In the genomic region with DNA sequence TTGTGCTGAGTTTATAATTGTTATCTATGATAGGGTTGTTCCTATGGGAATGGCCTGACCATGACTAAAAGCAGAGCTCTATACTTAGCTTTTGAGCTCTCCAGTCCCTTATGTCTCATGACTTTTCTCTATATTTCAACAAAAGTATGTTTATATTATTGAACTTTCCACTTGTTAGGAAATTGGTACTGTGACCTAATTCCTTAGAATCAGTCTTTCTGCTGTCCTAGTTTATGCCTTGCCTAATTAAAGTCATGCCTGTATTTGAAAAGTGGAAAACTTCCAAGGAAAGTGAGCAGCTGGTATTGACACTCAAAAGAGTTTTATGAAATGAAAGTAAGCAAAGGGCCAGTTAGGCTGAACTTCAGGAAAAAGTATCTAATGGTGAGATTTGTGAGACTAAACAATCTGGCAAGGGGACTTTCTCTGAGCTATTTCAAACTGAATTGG, we compare ENCODE assay signal across 20 cellular contexts.
DNase-seq lines count a peak whose midpoint lies in the region; ATAC-seq, FAIRE-seq and TF ChIP-seq lines count a peak whose summit lies in the region.
"Had no signal": no experiment of that assay in that cellular context is flagged by ENCODE, and none has a peak within 500 bp of the region (broad histone marks: within the 10 kb centered on the region; RNA-seq: fewer than 3 reads in every experiment).

No MANE protein-coding gene starts in this region.

- H3K27ac Mint-ChIP-seq in mesothelial cell of epicardium: peak overlapping the region; percentile 61
- H3K27ac Mint-ChIP-seq: activated naive CD4-positive, alpha-beta T cell treated with anti-CD3 and anti-CD28 coated beads, Interleukin-2, amount 50 U/mL, for 24 hours; CD4-positive, alpha-beta T cell had no signal

- no peak overlapping the region for H2BK5ac ChIP-seq in IMR-90 (ENCODE audit: low read depth, low read length, poor library complexity, severe bottlenecking)

- no peak overlapping the region for H2BK15ac ChIP-seq in IMR-90 (ENCODE audit: low read depth, low read length)

- no peak overlapping the region for H3K4me3 Mint-ChIP-seq in mesothelial cell of epicardium
- H3K4me3 Mint-ChIP-seq: activated naive CD4-positive, alpha-beta T cell treated with anti-CD3 and anti-CD28 coated beads, Interleukin-2, amount 50 U/mL, for 24 hours; CD4-positive, alpha-beta T cell had no signal

- H3K79me1 ChIP-seq in IMR-90 (ENCODE audit: low read depth in 1 of 2, low read length in 2 of 2): no peaks in the 10 kb centered on the region

- H3K4me1 ChIP-seq in A549 (peaks cover 38% of the 10 kb centered on the region), IMR-90 (ENCODE audit: control insufficient read depth, insufficient read depth, low read length) (no peaks in the 10 kb centered on the region; the same call in 1 of the 2 replicates)
- H3K4me1 ChIP-seq: vagina had no signal

- H3K27ac ChIP-seq in A549 (peak overlapping the region in 1 of 2 experiments; percentile 31; a peak in 2 of 6 replicates), IMR-90 (ENCODE audit: insufficient read depth, low read length) (no peak overlapping the region)
- H3K27ac ChIP-seq: RWPE1, vagina, WERI-Rb-1 had no signal

- CTCF ChIA-PET in A549 (lab: Yijun Ruan, JAX) (interaction anchor here (0.6 to 1.4 kb wide), 4 partner anchors 10 to 1672 kb away, joined by 3 read pairs; no protein-coding TSS in a partner anchor), IMR-90 (lab: Yijun Ruan, JAX) (interaction anchor here (0.9 kb wide), 1 partner anchor 9 kb away, joined by 4 read pairs; no protein-coding TSS in a partner anchor)

- H4K91ac ChIP-seq in IMR-90 (ENCODE audit: insufficient read depth, low read depth, low read length): no peak overlapping the region

- TF ChIP-seq POLR2A in A549 (IDR thresholded peaks at IDR 0.05; ENCODE audit: low read length) (no peak), IMR-90 (IDR thresholded peaks at IDR 0.05; ENCODE audit: low read depth, low read length) (no peak)

- H2BK20ac ChIP-seq in IMR-90 (ENCODE audit: low read depth, low read length): no peak overlapping the region

- intact Hi-C loops in IMR-90 (cut with micrococcal nuclease): no loop called here

- no peak for ATAC-seq in A549
- peak; percentile 75 for ATAC-seq in IMR-90 (ENCODE audit: low read depth)
- no peak for ATAC-seq in GM18907 (IDR thresholded peaks at IDR 0.05; ENCODE audit: unreplicated experiment)
- ATAC-seq in GM19035 (IDR thresholded peaks at IDR 0.05; ENCODE audit: unreplicated experiment): no peak

- TF ChIP-seq CTCF in A549 (IDR thresholded peaks at IDR 0.05) (no peak), IMR-90 (conservative IDR thresholded peaks at IDR 0.05; ENCODE audit: low read depth, low read length) (no peak), mesothelial cell of epicardium (IDR thresholded peaks at IDR 0.05; ENCODE audit: unreplicated experiment) (no peak)

- H3K4ac ChIP-seq in IMR-90 (ENCODE audit: low read depth, low read length): no peak overlapping the region

- DNase-seq in A549 (ENCODE audit: low read depth in 1 of 2, low spot score in 1 of 2): no peak
- peak; percentile 48 for DNase-seq in IMR-90
- peak; percentile 86 for DNase-seq in fibroblast of gingiva (ENCODE audit: low read depth)
- DNase-seq in mesothelial cell of epicardium (ENCODE audit: low spot score in 2 of 2, unreplicated experiment in 2 of 2): no peak
- DNase-seq in frontal cortex (ENCODE audit: low spot score in 2 of 2): no peak
- DNase-seq in GF-D8 (lab: John Stamatoyannopoulos, UW): no peak
- DNase-seq: activated CD4-positive, alpha-beta T cell treated with anti-CD3 and anti-CD28 coated beads, Interleukin-2, amount 50 U/mL, for 48 hours; activated T-cell treated with anti-CD3 and anti-CD28 coated beads, Interleukin-2, amount 50 U/mL, for 1 hour; CD4-positive, alpha-beta T cell; glutamatergic neuron; NCI-H1694 treated with DMSO at 0.1 percent for 48 hours; sigmoid colon; substantia nigra; T-helper 1 cell; WERI-Rb-1 had no signal

- no peaks in the 10 kb centered on the region for H3K9me1 ChIP-seq in IMR-90 (ENCODE audit: insufficient read depth, low read length)

- H3K4me2 ChIP-seq in A549 (peak overlapping the region; percentile 31), IMR-90 (ENCODE audit: low read depth, low read length) (peak overlapping the region; percentile 17; the same call in 1 of the 2 replicates)

- BruUV-seq in IMR-90 (replicated peaks; lab: Mats Ljungman, UMichigan): no TSS peak

- H3K9me3 Mint-ChIP-seq in mesothelial cell of epicardium: peaks cover 12% of the 10 kb centered on the region
- H3K9me3 Mint-ChIP-seq: activated naive CD4-positive, alpha-beta T cell treated with anti-CD3 and anti-CD28 coated beads, Interleukin-2, amount 50 U/mL, for 24 hours; CD4-positive, alpha-beta T cell had no signal

- H3K27me3 ChIP-seq in IMR-90 (ENCODE audit: control insufficient read depth, insufficient read depth, low read length): no peaks in the 10 kb centered on the region
- H3K27me3 ChIP-seq: sigmoid colon, vagina had no signal

- no peak overlapping the region for H2BK120ac ChIP-seq in IMR-90 (ENCODE audit: low read depth, low read length)

- H3K56ac ChIP-seq in IMR-90 (ENCODE audit: extremely low read depth, insufficient read depth, low read length): no peak overlapping the region

- TF ChIP-seq EP300 in A549 (IDR thresholded peaks at IDR 0.05): no peak

- POLR2A ChIA-PET in A549 (lab: Yijun Ruan, JAX): no interaction called here
- POLR2A ChIA-PET in IMR-90 (lab: Charles Lee; ENCODE audit: unreplicated experiment): no interaction called here

- no peak overlapping the region for H2AK5ac ChIP-seq in IMR-90 (ENCODE audit: low read depth, low read length)

- H3K9me3 ChIP-seq in A549: no peaks in the 10 kb centered on the region
- no peaks in the 10 kb centered on the region for H3K9me3 ChIP-seq in IMR-90 (ENCODE audit: control insufficient read depth, insufficient read depth, low read length)
- H3K9me3 ChIP-seq: sigmoid colon, vagina had no signal

- H3K18ac ChIP-seq in IMR-90 (ENCODE audit: low read depth, low read length): no peak overlapping the region; the same call in 1 of the 2 replicates

- H2AFZ ChIP-seq in IMR-90 (replicated peaks; ENCODE audit: low read length, poor library complexity): no peak overlapping the region

- no peak overlapping the region for H2AK9ac ChIP-seq in IMR-90 (replicated peaks; ENCODE audit: low read depth, low read length, poor library complexity)

- H3K4me3 ChIP-seq in A549 (no peak overlapping the region), IMR-90 (ENCODE audit: insufficient read depth, low read depth, low read length) (no peak overlapping the region)
- H3K4me3 ChIP-seq: sigmoid colon, vagina had no signal

- dilution Hi-C loops in IMR-90 (cut with HindIII; ENCODE audit: low sequenced_read_pairs, unreplicated experiment): no loop called here

- in situ Hi-C loops in IMR-90 (cut with MboI; ENCODE audit: low sequenced_read_pairs): no loop called here

- no peaks in the 10 kb centered on the region for H4K20me1 ChIP-seq in IMR-90 (ENCODE audit: insufficient read depth, low read length)

- no peaks in the 10 kb centered on the region for H3K27me3 Mint-ChIP-seq in mesothelial cell of epicardium (ENCODE audit: low read depth)
- H3K27me3 Mint-ChIP-seq: activated naive CD4-positive, alpha-beta T cell treated with anti-CD3 and anti-CD28 coated beads, Interleukin-2, amount 50 U/mL, for 24 hours; CD4-positive, alpha-beta T cell had no signal

- H3K36me3 Mint-ChIP-seq in mesothelial cell of epicardium: peaks cover 5% of the 10 kb centered on the region

- no peak overlapping the region for H3K14ac ChIP-seq in IMR-90 (replicated peaks; ENCODE audit: low read depth, low read length)

- H3K4me1 Mint-ChIP-seq in mesothelial cell of epicardium: peaks cover 11% of the 10 kb centered on the region

- H3K9ac ChIP-seq in IMR-90 (ENCODE audit: low read depth, low read length): no peak overlapping the region

- H3K36me3 ChIP-seq in IMR-90 (ENCODE audit: control insufficient read depth, insufficient read depth, low read length): no peaks in the 10 kb centered on the region
- H3K36me3 ChIP-seq: sigmoid colon, vagina, WERI-Rb-1 had no signal

- TF ChIP-seq RAD21 in A549 (conservative IDR thresholded peaks at IDR 0.05 in 1 of 2, IDR thresholded peaks at IDR 0.05 in 1 of 2) (no peak), IMR-90 (IDR thresholded peaks at IDR 0.05; ENCODE audit: low read length) (no peak)

- no peak overlapping the region for H3K23ac ChIP-seq in IMR-90 (ENCODE audit: low read depth, low read length)

- no peak overlapping the region for H4K5ac ChIP-seq in IMR-90 (ENCODE audit: low read depth, low read length)

- H4K8ac ChIP-seq in IMR-90 (ENCODE audit: low read depth in 2 of 2, low read length in 2 of 2): no peak overlapping the region

- FAIRE-seq in A549 (lab: Jason Lieb, UNC) (no peak), frontal cortex (lab: Jason Lieb, UNC) (no peak)

TF ChIP-seq in A549, 52 proteins besides CTCF, POLR2A, EP300 and RAD21 (continues in another document):
- TF ChIP-seq FOSB (CRISPR knock-in tag; IDR thresholded peaks at IDR 0.05) (no peak), CBX8 (IDR thresholded peaks at IDR 0.05) (no peak), RCOR1 (IDR thresholded peaks at IDR 0.05; ENCODE audit: low read depth, low read length) (no peak)
- TF ChIP-seq, protein P1, sequence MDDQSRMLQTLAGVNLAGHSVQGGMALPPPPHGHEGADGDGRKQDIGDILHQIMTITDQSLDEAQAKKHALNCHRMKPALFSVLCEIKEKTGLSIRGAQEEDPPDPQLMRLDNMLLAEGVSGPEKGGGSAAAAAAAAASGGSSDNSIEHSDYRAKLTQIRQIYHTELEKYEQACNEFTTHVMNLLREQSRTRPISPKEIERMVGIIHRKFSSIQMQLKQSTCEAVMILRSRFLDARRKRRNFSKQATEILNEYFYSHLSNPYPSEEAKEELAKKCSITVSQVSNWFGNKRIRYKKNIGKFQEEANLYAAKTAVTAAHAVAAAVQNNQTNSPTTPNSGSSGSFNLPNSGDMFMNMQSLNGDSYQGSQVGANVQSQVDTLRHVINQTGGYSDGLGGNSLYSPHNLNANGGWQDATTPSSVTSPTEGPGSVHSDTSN (IDR thresholded peaks at IDR 0.05): no peak

TF ChIP-seq in IMR-90, 13 proteins besides CTCF, POLR2A, EP300 and RAD21 (continues in another document):
- no peak for TF ChIP-seq MXI1 (IDR thresholded peaks at IDR 0.05; ENCODE audit: borderline replicate concordance, low read depth, low read length)
- TF ChIP-seq BHLHE40 (IDR thresholded peaks at IDR 0.05; ENCODE audit: low read depth, low read length): no peak
- no peak for TF ChIP-seq CHD1 (IDR thresholded peaks at IDR 0.05; ENCODE audit: low read depth, low read length)
- no peak for TF ChIP-seq FOS (IDR thresholded peaks at IDR 0.05; ENCODE audit: low read depth, low read length)
- no peak for TF ChIP-seq CEBPB (IDR thresholded peaks at IDR 0.05; ENCODE audit: low read depth, low read length)
- no peak for TF ChIP-seq MAZ (IDR thresholded peaks at IDR 0.05; ENCODE audit: borderline replicate concordance, low read depth, low read length)

Comparison
In these comparisons a context has a peak if more than half of its experiments do, and no peak if none do; other contexts are left out.
1. DNase-seq: peak in IMR-90 (single experiment) and fibroblast of gingiva (single experiment); none in A549 (0 of 2), mesothelial cell of epicardium (0 of 2), frontal cortex (0 of 2) and GF-D8 (single experiment).